In the genomic region with DNA sequence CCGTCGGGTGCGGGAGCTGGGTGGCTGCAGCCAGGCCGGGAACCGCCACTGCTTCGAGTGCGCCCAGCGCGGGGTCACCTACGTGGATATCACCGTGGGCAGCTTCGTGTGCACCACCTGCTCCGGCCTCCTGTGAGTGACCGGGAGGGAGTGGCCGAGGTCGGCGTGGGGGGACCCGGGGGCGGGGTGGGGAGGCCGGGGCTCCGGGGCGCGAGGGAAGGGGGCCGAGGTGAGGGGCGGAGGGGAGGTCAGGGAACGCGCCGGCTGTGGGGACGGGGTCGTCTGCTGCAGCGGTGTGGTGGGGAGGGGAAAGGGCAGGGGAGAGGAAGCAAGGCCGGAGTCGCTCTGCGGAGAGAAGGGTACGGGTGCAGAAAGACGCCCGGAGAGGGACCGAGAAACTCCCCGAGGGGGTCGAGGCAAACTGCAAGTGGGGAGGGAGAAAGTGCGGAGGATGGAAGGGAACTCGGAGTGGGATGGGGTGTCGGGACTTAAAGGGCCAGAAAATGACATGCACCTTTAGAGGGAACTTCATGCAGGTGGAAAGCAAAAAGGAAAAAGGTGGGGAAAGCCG, we compare ENCODE assay signal across 8 cellular contexts. TPM values are rescaled to one million over a fixed set of nuclear protein-coding genes. Genes with fewer than 3 reads are reported as not detected.
DNase-seq lines count a peak whose midpoint lies in the region; ATAC-seq, FAIRE-seq and TF ChIP-seq lines count a peak whose summit lies in the region.

No MANE protein-coding gene starts in this region.

- WGBS in hepatocyte (ENCODE audit: low lambda C conversion rate, missing lambda C conversion rate): 1% methylated on average over 13 of the region's 44 CpGs
- WGBS in small intestine, 3 donors: 0 to 1% (median 0%) methylated on average over 32 to 44 of the region's 44 CpGs

- H3K9me2 ChIP-seq in hepatocyte (replicated peaks; ENCODE audit: insufficient read depth): no peaks in the 10 kb centered on the region

- peak overlapping the region; percentile 88 for H3K4me2 ChIP-seq in hepatocyte

- H2AFZ ChIP-seq in hepatocyte: no peak overlapping the region

- H3K27me3 ChIP-seq in hepatocyte (no peaks in the 10 kb centered on the region), small intestine (ENCODE audit: control insufficient read depth in 2 of 2, insufficient read depth in 2 of 2, low read length in 2 of 2) (no peaks in the 10 kb centered on the region)

- TF ChIP-seq CTCF in WI38 (IDR thresholded peaks at IDR 0.05; ENCODE audit: low read depth, low read length) (no peak), hepatocyte (IDR thresholded peaks at IDR 0.05; ENCODE audit: poor library complexity) (no peak)

- H3K36me3 ChIP-seq in hepatocyte (replicated peaks; ENCODE audit: insufficient read depth, low read depth): no peaks in the 10 kb centered on the region
- H3K36me3 ChIP-seq in small intestine (ENCODE audit: control insufficient read depth in 2 of 2, insufficient read depth in 2 of 2, low read length in 2 of 2): no peaks in the 10 kb centered on the region

- FAIRE-seq in small intestine (lab: Jason Lieb, UNC): no peak

- no peaks in the 10 kb centered on the region for H4K20me1 ChIP-seq in hepatocyte (ENCODE audit: insufficient read depth, poor library complexity, severe bottlenecking)

- H3K9me3 ChIP-seq in hepatocyte (ENCODE audit: low read depth) (no peaks in the 10 kb centered on the region), small intestine (ENCODE audit: control insufficient read depth, low read depth) (no peaks in the 10 kb centered on the region)

- peaks cover 40% of the 10 kb centered on the region for H3K79me2 ChIP-seq in hepatocyte

- H3K27ac ChIP-seq in hepatocyte (peak overlapping the region; percentile 1), small intestine (ENCODE audit: low read depth in 1 of 2, low read length in 1 of 2) (peak overlapping the region; percentile 28 to 66)

- H3K4me3 ChIP-seq in WI38 (ENCODE audit: low read depth, low read length) (peak overlapping the region; percentile 76), hepatocyte (peak overlapping the region; percentile 9), small intestine (ENCODE audit: low read depth in 1 of 2, low read length in 2 of 2) (peak overlapping the region; percentile 65 to 90)

- H3K4me1 ChIP-seq in hepatocyte (ENCODE audit: insufficient read depth) (peaks cover 9% of the 10 kb centered on the region), small intestine (ENCODE audit: control insufficient read depth in 2 of 2, insufficient read depth in 1 of 2, low read depth in 1 of 2, low read length in 1 of 2) (peaks cover 7 to 12% of the 10 kb centered on the region in 2 donors)

- ATAC-seq in GM18909 (IDR thresholded peaks at IDR 0.05; ENCODE audit: poor library complexity, unreplicated experiment) (no peak), HG02973 (IDR thresholded peaks at IDR 0.05; ENCODE audit: unreplicated experiment) (no peak)

- DNase-seq in DMS 273 (lab: John Stamatoyannopoulos, UW; ENCODE audit: unreplicated experiment) (peak; percentile 48), DMS 273 treated with DMSO at 0.1 percent for 48 hours (lab: John Stamatoyannopoulos, UW) (no peak), hepatocyte (ENCODE audit: low spot score) (no peak), small intestine (no peak), OCI-M1 (lab: John Stamatoyannopoulos, UW) (no peak)

RNA-seq across cellular contexts. Expression of a gene that starts 0.5 kb away (rescaled TPM):
- 32.8 and 38.6 TPM in 2 replicates for total RNA-seq in hepatocyte
- polyA plus RNA-seq in hepatocyte (33.3 and 53.7 TPM in 2 replicates), small intestine (10 to 100 TPM in 2 of 3 donors, 1 to 10 TPM in 1; 9.5 to 23.9 (median 11.0) TPM)

RNA-seq across cellular contexts. Expression of a gene that starts 34.2 kb away (rescaled TPM):
- total RNA-seq in hepatocyte: not detected in 2 replicates
- polyA plus RNA-seq in hepatocyte (1.8 and 4.0 TPM in 2 replicates), small intestine (10 to 100 TPM in 2 of 3 donors, 1 to 10 TPM in 1; 2.0 to 28.2 (median 18.6) TPM)

RNA-seq across cellular contexts. Expression of a gene that starts 46.4 kb away (rescaled TPM):
- total RNA-seq in hepatocyte: 34.0 and 40.3 TPM in 2 replicates
- polyA plus RNA-seq in hepatocyte (105 and 129 TPM in 2 replicates), small intestine (100 to 1,000 TPM in 1 of 3 donors, 10 to 100 TPM in 2; 33.4 to 111 (median 72.0) TPM)

RNA-seq across cellular contexts. Expression of a gene that starts 46.6 kb away (rescaled TPM):
- 1.1 and 1.4 TPM in 2 replicates for total RNA-seq in hepatocyte
- polyA plus RNA-seq in hepatocyte (0.49 and 1.6 TPM in 2 replicates), small intestine (under 1 TPM in 1 of 3 donors, not detected in 2; 0.55 TPM)

RNA-seq across cellular contexts. Expression of a gene that starts 55.8 kb away (rescaled TPM):
- total RNA-seq in hepatocyte: 1.6 and 2.4 TPM in 2 replicates
- polyA plus RNA-seq in hepatocyte (0.68 TPM in 1 of 2 replicates, not detected in the other), small intestine (1 to 10 TPM in 1 of 3 donors, not detected in 2; 2.3 TPM)

Comparison
In these comparisons a context has a peak if more than half of its experiments do, and no peak if none do; other contexts are left out.
1. H3K4me3 ChIP-seq: peak in every context shown above with its lines; median percentile 78 in small intestine; 76 in WI38; 9 in hepatocyte.